Comparison of ENCODE assay signal across 8 cellular contexts in genomic region chr1:247111636-247112478, GRCh38. TPM values are rescaled to one million over a fixed set of nuclear protein-coding genes. Genes with fewer than 3 reads are reported as not detected.
A peak's percentile ranks its signal among the peaks of the same experiment; 100 is the strongest.
DNase-seq lines count a peak whose midpoint lies in the region; ATAC-seq and TF ChIP-seq lines count a peak whose summit lies in the region.

No MANE protein-coding gene starts in this region.

- intact Hi-C loops in dorsolateral prefrontal cortex (cut with DNase I) = loop anchor here in 1 of 2 donors (10.0 kb wide), 1 partner anchor 103 kb away; no protein-coding TSS in a partner anchor
- intact Hi-C loops in left colon (cut with DNase I, micrococcal nuclease) = no loop called here

- H3K4me3 ChIP-seq in dorsolateral prefrontal cortex = peak overlapping the region; percentile 46 to 92 (median 75)

- no peak for TF ChIP-seq CTCF in GM10266 (IDR thresholded peaks at IDR 0.05; ENCODE audit: control insufficient read depth, insufficient read depth, low read depth, missing control alignments)
- TF ChIP-seq CTCF in dorsolateral prefrontal cortex (IDR thresholded peaks at IDR 0.05 in 54 of 56, conservative IDR thresholded peaks at IDR 0.05 in 2 of 56; ENCODE audit: low read depth in 1 of 56, partially characterized antibody in 56 of 56) = peak in 5 of 56 donors; percentile 9 to 20 (median 14)

- H3K27ac ChIP-seq in dorsolateral prefrontal cortex = peak overlapping the region in 34 of 59 donors; percentile 2 to 87 (median 44)

- no peaks in the 10 kb centered on the region for H3K27me3 ChIP-seq in dorsolateral prefrontal cortex

- peak; percentile 58 for DNase-seq in GM10266 (ENCODE audit: extremely low spot score)
- DNase-seq in NCI-H69 (lab: John Stamatoyannopoulos, UW) = peak; percentile 62
- DNase-seq in dorsolateral prefrontal cortex = peak in 4 of 10 donors; percentile 24 to 73 (median 30)
- DNase-seq in left colon = peak; percentile 63 to 69
- DNase-seq in NCI-H524 treated with DMSO at 0.1 percent for 48 hours (lab: John Stamatoyannopoulos, UW) = no peak

- peaks cover 66% of the 10 kb centered on the region for H3K27me3 Mint-ChIP-seq in stimulated activated memory B cell treated with anti-CD40 and anti-IgM and Interleukin-4, amounts not matched to agents 10 μg/mL and 1 μg/mL and 100 μg/mL, for 72 hours

- H3K9me3 Mint-ChIP-seq in stimulated activated memory B cell treated with anti-CD40 and anti-IgM and Interleukin-4, amounts not matched to agents 10 μg/mL and 1 μg/mL and 100 μg/mL, for 72 hours = peaks cover 2% of the 10 kb centered on the region

- peak overlapping the region; percentile 68 for H3K4me3 Mint-ChIP-seq in stimulated activated memory B cell treated with anti-CD40 and anti-IgM and Interleukin-4, amounts not matched to agents 10 μg/mL and 1 μg/mL and 100 μg/mL, for 72 hours

- peak; percentile 93 for ATAC-seq in left colon
- ATAC-seq in stimulated activated memory B cell treated with anti-CD40 and anti-IgM and Interleukin-4, amounts not matched to agents 10 μg/mL and 1 μg/mL and 100 μg/mL, for 72 hours = peak; percentile 68
- ATAC-seq in GM18520 (IDR thresholded peaks at IDR 0.05; ENCODE audit: unreplicated experiment) = no peak
- ATAC-seq in GM18907 (IDR thresholded peaks at IDR 0.05; ENCODE audit: unreplicated experiment) = no peak

- H3K4me1 Mint-ChIP-seq in stimulated activated memory B cell treated with anti-CD40 and anti-IgM and Interleukin-4, amounts not matched to agents 10 μg/mL and 1 μg/mL and 100 μg/mL, for 72 hours = peaks cover 7% of the 10 kb centered on the region

- H3K36me3 Mint-ChIP-seq in stimulated activated memory B cell treated with anti-CD40 and anti-IgM and Interleukin-4, amounts not matched to agents 10 μg/mL and 1 μg/mL and 100 μg/mL, for 72 hours = no peaks in the 10 kb centered on the region

- no peak overlapping the region for H3K27ac Mint-ChIP-seq in stimulated activated memory B cell treated with anti-CD40 and anti-IgM and Interleukin-4, amounts not matched to agents 10 μg/mL and 1 μg/mL and 100 μg/mL, for 72 hours

RNA-seq across cellular contexts. Expression of gene ZNF669, which starts 7.7 kb away (rescaled TPM):
- 10 to 100 TPM in 5 of 120 experiments, 1 to 10 TPM in 115; 4.1 to 11.4 (median 7.1) TPM for total RNA-seq in dorsolateral prefrontal cortex
- total RNA-seq in left colon = 1 to 10 TPM; 4.9 to 5.9 TPM

RNA-seq across cellular contexts. Expression of gene ZNF670, which starts 33.2 kb away (rescaled TPM):
- total RNA-seq in dorsolateral prefrontal cortex (1 to 10 TPM; 2.8 to 9.1 (median 6.1) TPM), left colon (1 to 10 TPM; 2.0 to 2.3 TPM)

RNA-seq across cellular contexts. Expression of gene ZNF124, which starts 60.0 kb away (rescaled TPM):
- 10 to 100 TPM; 16.1 to 75.3 (median 32.4) TPM for total RNA-seq in dorsolateral prefrontal cortex
- total RNA-seq in left colon = 10 to 100 TPM; 36.9 to 62.3 TPM

Comparison
In these comparisons a context has a peak if more than half of its experiments do, and no peak if none do; other contexts are left out.
1. ATAC-seq: peak in left colon (single experiment) and stimulated activated memory B cell treated with anti-CD40 and anti-IgM and Interleukin-4, amounts not matched to agents 10 μg/mL and 1 μg/mL and 100 μg/mL, for 72 hours (single experiment); none in GM18520 (single experiment) and GM18907 (single experiment).